8 cellular contexts compared by ENCODE assay signal in genomic region chr15:90249123-90249863, GRCh38. TPM values are rescaled to one million over a fixed set of nuclear protein-coding genes. Genes with fewer than 3 reads are reported as not detected.
DNase-seq lines count a peak whose midpoint lies in the region; ATAC-seq, FAIRE-seq and TF ChIP-seq lines count a peak whose summit lies in the region.

Gene TTLL13 (plus strand): TSS chr15:90249556. CDS start chr15:90250631, 1,075 bp downstream.

- H3K79me2 ChIP-seq in smooth muscle cell (ENCODE audit: low read depth), result no peaks in the 10 kb centered on the region

- no peak within 1 kb of the TSS for H3K9ac ChIP-seq in smooth muscle cell (ENCODE audit: low read depth)

- H3K4me3 ChIP-seq in smooth muscle cell, result peak within 1 kb of the TSS; percentile 57

- H3K27ac ChIP-seq in caudate nucleus (ENCODE audit: low read depth, low read length) (peak within 1 kb of the TSS; percentile 40), smooth muscle cell (ENCODE audit: low read depth) (no peak within 1 kb of the TSS)

- no peaks in the 10 kb centered on the region for H3K9me3 ChIP-seq in smooth muscle cell (replicated peaks; ENCODE audit: low read depth)

- H3K36me3 ChIP-seq in smooth muscle cell (ENCODE audit: low read depth), result no peaks in the 10 kb centered on the region

- DNase-seq in D721Med (ENCODE audit: insufficient read length, low spot score) (peak; percentile 82), NCI-H2171 (lab: John Stamatoyannopoulos, UW) (peak; percentile 82), caudate nucleus (lab: John Stamatoyannopoulos, UW) (peak in 60 of 61 donors; percentile 8 to 92 (median 76)), iris pigment epithelial cell (ENCODE audit: low read depth) (peak; percentile 81), smooth muscle cell (lab: John Stamatoyannopoulos, UW; ENCODE audit: unreplicated experiment) (peak; percentile 79), GDM1 (lab: John Stamatoyannopoulos, UW) (no peak)
- peak; percentile 44 for DNase-seq in activated CD4-positive, CD25-positive, alpha-beta regulatory T cell treated with anti-CD3 and anti-CD28 coated beads, Interleukin-2, amount 50 U/mL, for 16 hours (ENCODE audit: low read depth, low spot score)

- no peaks in the 10 kb centered on the region for H3K27me3 ChIP-seq in smooth muscle cell (ENCODE audit: low read depth)

- H3K4me1 ChIP-seq in smooth muscle cell (ENCODE audit: low read depth), result no peaks in the 10 kb centered on the region

- no peaks in the 10 kb centered on the region for H3F3A ChIP-seq in smooth muscle cell (ENCODE audit: low read depth)

- peak; percentile 80 for ATAC-seq in HG02642 (IDR thresholded peaks at IDR 0.05; ENCODE audit: poor library complexity, unreplicated experiment)

- FAIRE-seq in D721Med (lab: Jason Lieb, UNC), result no peak

- WGBS in smooth muscle cell (ENCODE audit: low lambda C conversion rate), result 3% methylated on average over 45 of the region's 45 CpGs

- TF ChIP-seq CTCF in D721Med (IDR thresholded peaks at IDR 0.05; ENCODE audit: insufficient read depth, missing control alignments), result no peak
- no peak for TF ChIP-seq CTCF in smooth muscle cell (IDR thresholded peaks at IDR 0.05; ENCODE audit: borderline replicate concordance, insufficient read depth, poor library complexity, severe bottlenecking)

- H2AFZ ChIP-seq in smooth muscle cell (ENCODE audit: low read depth), result peak within 1 kb of the TSS; percentile 71

- H3K4me2 ChIP-seq in smooth muscle cell, result peak within 1 kb of the TSS; percentile 86

- H4K20me1 ChIP-seq in smooth muscle cell (ENCODE audit: low read depth), result no peaks in the 10 kb centered on the region

RNA-seq across cellular contexts. Expression of gene TTLL13, which starts in this region (rescaled TPM):
- 0.36 TPM in 1 of 2 replicates, not detected in the other for total RNA-seq in smooth muscle cell
- polyA plus RNA-seq in smooth muscle cell, result 0.15 and 0.19 TPM in 2 replicates

Comparison
In these comparisons a context has a peak if more than half of its experiments do, and no peak if none do; other contexts are left out.
1. Peak in DNase-seq, H3K4me3 ChIP-seq and H3K4me2 ChIP-seq in smooth muscle cell; RNA of the gene not detected or under 1 TPM.